ENCODE assay signal across 8 cellular contexts in genomic region chr1:43708006-43708412, GRCh38. TPM values are rescaled to one million over a fixed set of nuclear protein-coding genes. Genes with fewer than 3 reads are reported as not detected.
DNase-seq lines count a peak whose midpoint lies in the region; ATAC-seq and TF ChIP-seq lines count a peak whose summit lies in the region.

No MANE protein-coding gene starts in this region.

- CTCF ChIA-PET in activated CD4-positive, alpha-beta T cell treated with anti-CD3 and anti-CD28 coated beads for 36 hours (lab: Charles Lee), result interaction anchor here (1.1 kb wide), 1 partner anchor 16 kb away, joined by 3 read pairs; no protein-coding TSS in a partner anchor

- 1% methylated on average over 14 of the region's 14 CpGs for WGBS in esophagus, 2 donors
- 0 to 1% (median 0%) methylated on average over 14 of the region's 14 CpGs for WGBS in psoas muscle, 3 donors

- peak overlapping the region; percentile 82 for H3K4me3 ChIP-seq in SJCRH30
- H3K4me3 ChIP-seq in esophagus (ENCODE audit: low read depth in 1 of 2, low read length in 2 of 2), result peak overlapping the region; percentile 82 to 90
- H3K4me3 ChIP-seq in psoas muscle, result peak overlapping the region; percentile 96

- no peak for TF ChIP-seq CTCF in psoas muscle (IDR thresholded peaks at IDR 0.05)

- peaks cover 32% of the 10 kb centered on the region for H3K4me1 Mint-ChIP-seq in activated CD4-positive, alpha-beta T cell treated with anti-CD3 and anti-CD28 coated beads for 36 hours

- DNase-seq in activated CD4-positive, alpha-beta T cell treated with anti-CD3 and anti-CD28 coated beads for 36 hours, result no peak
- no peak for DNase-seq in activated CD4-positive, alpha-beta T cell treated with anti-CD3 and anti-CD28 coated beads for 4 hours
- peak; percentile 66 to 74 for DNase-seq in SJCRH30
- no peak for DNase-seq in psoas muscle
- DNase-seq in amniotic stem cell (lab: John Stamatoyannopoulos, UW), result no peak
- DNase-seq in activated CD8-positive, alpha-beta memory T cell treated with anti-CD3 and anti-CD28 coated beads, Interleukin-2, amount 50 U/mL, for 4 hours, result no peak

- H3K27me3 Mint-ChIP-seq in activated CD4-positive, alpha-beta T cell treated with anti-CD3 and anti-CD28 coated beads for 36 hours, result no peaks in the 10 kb centered on the region

- H3K9me3 ChIP-seq in SJCRH30 (replicated peaks) (no peaks in the 10 kb centered on the region), esophagus (ENCODE audit: control insufficient read depth in 2 of 2, insufficient read depth in 1 of 2, low read depth in 1 of 2, low read length in 1 of 2) (no peaks in the 10 kb centered on the region), psoas muscle (no peaks in the 10 kb centered on the region)

- peak overlapping the region; percentile 82 for H3K27ac Mint-ChIP-seq in activated CD4-positive, alpha-beta T cell treated with anti-CD3 and anti-CD28 coated beads for 36 hours

- no peaks in the 10 kb centered on the region for H3K27me3 ChIP-seq in SJCRH30
- H3K27me3 ChIP-seq in esophagus (ENCODE audit: control insufficient read depth in 1 of 2, insufficient read depth in 2 of 2, low read length in 2 of 2), result no peaks in the 10 kb centered on the region
- no peaks in the 10 kb centered on the region for H3K27me3 ChIP-seq in psoas muscle (ENCODE audit: insufficient read depth in 3 of 3, low read length in 2 of 3)

- H3K4me1 ChIP-seq in SJCRH30 (peaks cover 17% of the 10 kb centered on the region), esophagus (ENCODE audit: control insufficient read depth in 2 of 2, insufficient read depth in 2 of 2, low read length in 1 of 2) (peaks cover 0 to 2% of the 10 kb centered on the region in 2 donors), psoas muscle (peaks cover 34% of the 10 kb centered on the region)

- POLR2A ChIA-PET in activated CD4-positive, alpha-beta T cell treated with anti-CD3 and anti-CD28 coated beads for 36 hours (lab: Charles Lee), result interaction anchor here (0.6 kb wide), 1 partner anchor 238 kb away, joined by 3 read pairs; no protein-coding TSS in a partner anchor

- intact Hi-C loops in activated CD4-positive, alpha-beta T cell treated with anti-CD3 and anti-CD28 coated beads for 36 hours (cut with DNase I, micrococcal nuclease), result loop anchor here (2.0 to 5.0 kb wide), 9 partner anchors 224 to 1246 kb away; partner anchors contain the start of genes ARTN (in 1 of the 2), CCDC24 (in 1 of the 2), CCDC30 (in 1 of the 2) and DMAP1 (in 1 of the 2)
- intact Hi-C loops in psoas muscle (cut with DNase I), result loop anchor here in 1 of 2 donors (5.0 kb wide), 1 partner anchor 36 kb away; no protein-coding TSS in a partner anchor

- H3K36me3 ChIP-seq in SJCRH30 (peaks cover 29% of the 10 kb centered on the region), esophagus (ENCODE audit: control insufficient read depth in 2 of 2, insufficient read depth in 2 of 2, low read length in 1 of 2) (peaks cover 10 to 17% of the 10 kb centered on the region in 2 donors), psoas muscle (ENCODE audit: insufficient read depth in 1 of 2, low read depth in 1 of 2) (peaks cover 12 to 37% of the 10 kb centered on the region in 2 donors)

- no peak for ATAC-seq in activated CD4-positive, alpha-beta T cell treated with anti-CD3 and anti-CD28 coated beads for 36 hours
- no peak for ATAC-seq in psoas muscle
- no peak for ATAC-seq in HG03378 (IDR thresholded peaks at IDR 0.05; ENCODE audit: unreplicated experiment)

- peaks cover 28% of the 10 kb centered on the region for H3K36me3 Mint-ChIP-seq in activated CD4-positive, alpha-beta T cell treated with anti-CD3 and anti-CD28 coated beads for 36 hours (ENCODE audit: low read depth)

- H3K4me3 Mint-ChIP-seq in activated CD4-positive, alpha-beta T cell treated with anti-CD3 and anti-CD28 coated beads for 36 hours, result peak overlapping the region; percentile 89

- no peaks in the 10 kb centered on the region for H3K9me3 Mint-ChIP-seq in activated CD4-positive, alpha-beta T cell treated with anti-CD3 and anti-CD28 coated beads for 36 hours (ENCODE audit: low read depth)

- H3K27ac ChIP-seq in SJCRH30, result peak overlapping the region; percentile 67
- peak overlapping the region; percentile 74 for H3K27ac ChIP-seq in esophagus (ENCODE audit: low read depth in 2 of 2, low read length in 1 of 2)
- H3K27ac ChIP-seq in psoas muscle, result peak overlapping the region; percentile 97

RNA-seq across cellular contexts. Expression of gene ST3GAL3, which starts 0.7 kb away (rescaled TPM):
- total RNA-seq in activated CD4-positive, alpha-beta T cell treated with anti-CD3 and anti-CD28 coated beads for 36 hours, result 10 to 100 TPM; 15.8 to 20.9 TPM
- 6.9 and 10.5 TPM in 2 replicates for total RNA-seq in SJCRH30 (2014; rRNA removed; shearing (Covaris generic))
- polyA plus RNA-seq in esophagus (1 to 10 TPM; 3.6 to 4.5 TPM), psoas muscle (10 to 100 TPM; 22.2 to 49.0 (median 44.5) TPM)
- 10 to 100 TPM; 34.7 to 53.2 (median 45.0) TPM for total RNA-seq in psoas muscle

RNA-seq across cellular contexts. Expression of gene KDM4A, which starts 58.1 kb away (rescaled TPM):
- 10 to 100 TPM; 34.0 to 35.8 TPM for total RNA-seq in activated CD4-positive, alpha-beta T cell treated with anti-CD3 and anti-CD28 coated beads for 36 hours
- 32.6 and 39.5 TPM in 2 replicates for total RNA-seq in SJCRH30 (2014; rRNA removed; shearing (Covaris generic))
- polyA plus RNA-seq in esophagus (1 to 10 TPM; 9.0 to 9.6 TPM), psoas muscle (10 to 100 TPM in 1 of 3 donors, 1 to 10 TPM in 2; 3.9 to 12.8 (median 4.5) TPM)
- 10 to 100 TPM; 10.4 to 15.5 (median 13.7) TPM for total RNA-seq in psoas muscle

Comparison
In these comparisons a context has a peak if more than half of its experiments do, and no peak if none do; other contexts are left out.
1. DNase-seq: peak in SJCRH30 (2 of 2); none in activated CD4-positive, alpha-beta T cell treated with anti-CD3 and anti-CD28 coated beads for 36 hours (single experiment), activated CD4-positive, alpha-beta T cell treated with anti-CD3 and anti-CD28 coated beads for 4 hours (0 of 2), psoas muscle (0 of 2), amniotic stem cell (single experiment) and activated CD8-positive, alpha-beta memory T cell treated with anti-CD3 and anti-CD28 coated beads, Interleukin-2, amount 50 U/mL, for 4 hours (single experiment).
2. Peak in every context shown above with its lines, with median percentiles within 50 percentile points of each other: H3K27ac ChIP-seq and H3K4me3 ChIP-seq.